In genomic region chr17:46717999-46718398, GRCh38 we compare ENCODE assay signal across 35 cellular contexts.
"Had no signal": no experiment of that assay in that cellular context is flagged by ENCODE, and none has a peak within 500 bp of the region (broad histone marks: within the 10 kb centered on the region; RNA-seq: fewer than 3 reads in every experiment).

No MANE protein-coding gene starts in this region.

- H3K27ac ChIP-seq: KMS-11 had no signal

- H3K9me3 ChIP-seq: MG63 had no signal

- H3K4me3 ChIP-seq: MG63 had no signal

- H3K9ac ChIP-seq: KMS-11 had no signal

- DNase-seq: Karpas-422, Kasumi-1, KBM-7, KG1, MG63, MM.1S, MV-4-11, NCI-H1048, NCI-H1092, NCI-H1092 treated with DMSO at 0.1 percent for 48 hours, NCI-H1105, NCI-H1105 treated with DMSO at 0.1 percent for 48 hours, NCI-H1417, NCI-H1417 treated with DMSO at 0.1 percent for 48 hours, NCI-H1436, NCI-H1436 treated with DMSO at 0.1 percent for 48 hours, NCI-H1694, NCI-H187, NCI-H187 treated with DMSO at 0.1 percent for 48 hours, NCI-H1930, NCI-H2029, NCI-H2029 treated with DMSO at 0.1 percent for 48 hours, NCI-H2081, NCI-H2081 treated with DMSO at 0.1 percent for 48 hours, NCI-H2107, NCI-H2171, NCI-H2171 treated with DMSO at 0.1 percent for 48 hours, NCI-H2227 treated with DMSO at 0.1 percent for 48 hours, NCI-H226, NCI-H345, NCI-H446, NCI-H446 treated with DMSO at 0.1 percent for 48 hours, NCI-H510A, NCI-H510A treated with DMSO at 0.1 percent for 48 hours had no signal

- H3K27me3 ChIP-seq: MG63 had no signal

- H3K4me2 ChIP-seq: KMS-11 had no signal
